In the genomic region with DNA sequence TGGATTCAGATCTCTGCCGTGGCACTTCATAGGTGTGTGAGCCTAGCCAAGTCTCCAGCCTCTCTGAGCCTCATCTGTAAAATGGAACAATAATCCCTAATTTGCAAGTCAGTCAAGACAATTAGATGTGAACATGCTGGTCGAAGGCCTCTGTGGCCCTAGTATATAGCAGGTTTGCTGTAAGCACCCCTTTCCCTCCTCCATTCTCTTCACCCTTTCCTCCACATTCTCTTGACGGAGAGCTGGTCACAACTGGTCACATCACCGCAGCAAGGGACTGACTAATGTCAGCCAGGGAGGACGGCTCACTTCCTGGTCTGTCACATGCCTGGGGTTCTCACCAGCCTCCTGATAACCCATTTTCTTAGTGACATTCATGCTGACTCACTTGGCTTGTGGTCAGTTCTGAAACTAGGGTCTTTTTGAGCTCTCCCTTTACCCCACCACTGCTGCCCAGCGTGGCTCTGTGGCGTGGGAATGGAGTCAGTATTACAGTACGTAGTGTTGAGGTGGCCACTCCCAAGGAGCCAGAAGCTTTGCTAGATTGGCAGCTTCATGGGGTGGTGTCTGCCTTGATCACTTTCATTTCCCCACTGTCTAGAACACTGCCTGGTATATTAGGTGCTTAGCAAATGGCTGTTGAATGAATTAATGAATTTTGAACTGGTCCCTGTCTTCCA, we compare ENCODE assay signal across 8 cellular contexts. TPM values are rescaled to one million over a fixed set of nuclear protein-coding genes. Genes with fewer than 3 reads are reported as not detected.
A peak's percentile ranks its signal among the peaks of the same experiment; 100 is the strongest.
DNase-seq lines count a peak whose midpoint lies in the region; ATAC-seq and TF ChIP-seq lines count a peak whose summit lies in the region.

No MANE protein-coding gene starts in this region.

- H3K9me3 Mint-ChIP-seq in naive thymus-derived CD4-positive, alpha-beta T cell: no peaks in the 10 kb centered on the region

- no peaks in the 10 kb centered on the region for H3K9me2 ChIP-seq in MM.1S (replicated peaks; ENCODE audit: insufficient read depth, low read length)

- no peaks in the 10 kb centered on the region for H3F3A ChIP-seq in MM.1S (ENCODE audit: insufficient read depth, low read length)

- peaks cover 6% of the 10 kb centered on the region for H3K9me3 ChIP-seq in AG04450 (ENCODE audit: control insufficient read depth, insufficient read depth, low read length)
- H3K9me3 ChIP-seq in naive thymus-derived CD4-positive, alpha-beta T cell (ENCODE audit: control insufficient read depth in 2 of 3, low read length in 3 of 3): no peaks in the 10 kb centered on the region
- no peaks in the 10 kb centered on the region for H3K9me3 ChIP-seq in MM.1S (replicated peaks; ENCODE audit: insufficient read depth, low read length)

- intact Hi-C loops in naive thymus-derived CD4-positive, alpha-beta T cell (cut with micrococcal nuclease): no loop called here

- H3K4me1 Mint-ChIP-seq in naive thymus-derived CD4-positive, alpha-beta T cell: peaks cover 5 to 24% (median 10%) of the 10 kb centered on the region in 7 donors

- H3K4me3 Mint-ChIP-seq in naive thymus-derived CD4-positive, alpha-beta T cell: no peak overlapping the region

- POLR2A ChIA-PET in AG04450 (lab: Yijun Ruan, JAX): interaction anchor here (0.6 kb wide), 1 partner anchor 269 kb away, joined by 5 read pairs; no protein-coding TSS in a partner anchor
- POLR2A ChIA-PET in naive thymus-derived CD4-positive, alpha-beta T cell (lab: Charles Lee): no interaction called here

- peaks cover 98% of the 10 kb centered on the region for H3K79me2 ChIP-seq in MM.1S (ENCODE audit: low read length)

- H3K36me3 ChIP-seq in naive thymus-derived CD4-positive, alpha-beta T cell (ENCODE audit: control insufficient read depth in 2 of 3, insufficient read depth in 3 of 3, low read length in 3 of 3): no peaks in the 10 kb centered on the region
- H3K36me3 ChIP-seq in MM.1S (replicated peaks; ENCODE audit: insufficient read depth, low read length): 0 out of 2 replicates have a peak, but pooled peaks cover 3% of the 10 kb centered on the region

- no peak overlapping the region for H2AFZ ChIP-seq in MM.1S (ENCODE audit: low read length)

- H3K27me3 ChIP-seq in AG04450 (ENCODE audit: control insufficient read depth, insufficient read depth, low read length) (no peaks in the 10 kb centered on the region), MM.1S (replicated peaks; ENCODE audit: insufficient read depth, low read length) (no peaks in the 10 kb centered on the region)
- no peaks in the 10 kb centered on the region for H3K27me3 ChIP-seq in naive thymus-derived CD4-positive, alpha-beta T cell (ENCODE audit: control insufficient read depth in 2 of 2, insufficient read depth in 2 of 2, low read length in 2 of 2)

- DNase-seq in AG04450 (ENCODE audit: low read depth, low spot score) (no peak), amniotic epithelial cell (ENCODE audit: low read depth) (peak; percentile 61), putamen (ENCODE audit: low spot score) (no peak), MM.1S (no peak), medulla oblongata (ENCODE audit: extremely low spot score) (no peak)
- DNase-seq in naive thymus-derived CD4-positive, alpha-beta T cell: no peak

- H3K36me3 Mint-ChIP-seq in naive thymus-derived CD4-positive, alpha-beta T cell: peaks cover 0 to 20% (median 0%) of the 10 kb centered on the region in 5 donors

- H3K27ac Mint-ChIP-seq in naive thymus-derived CD4-positive, alpha-beta T cell: peak overlapping the region in 6 of 9 donors; percentile 9 to 59 (median 35)

- H3K27ac ChIP-seq in AG04450 (ENCODE audit: low read depth, low read length): peak overlapping the region; percentile 31
- no peak overlapping the region for H3K27ac ChIP-seq in naive thymus-derived CD4-positive, alpha-beta T cell (ENCODE audit: low read depth, low read length)
- no peak overlapping the region for H3K27ac ChIP-seq in MM.1S (ENCODE audit: low read length)

- TF ChIP-seq CTCF in AG04450 (IDR thresholded peaks at IDR 0.05; ENCODE audit: low read depth, low read length) (no peak), MM.1S (IDR thresholded peaks at IDR 0.05; ENCODE audit: low read length) (no peak)

- no peak overlapping the region for H3K4me2 ChIP-seq in MM.1S (ENCODE audit: low read depth, low read length)

- no peak overlapping the region for H3K4me3 ChIP-seq in AG04450 (ENCODE audit: low read depth, low read length)
- H3K4me3 ChIP-seq in naive thymus-derived CD4-positive, alpha-beta T cell (ENCODE audit: low read length): no peak overlapping the region
- no peak overlapping the region for H3K4me3 ChIP-seq in MM.1S (ENCODE audit: low read length)

- peaks cover 32% of the 10 kb centered on the region for H4K20me1 ChIP-seq in MM.1S (ENCODE audit: insufficient read depth, low read length)

- peak; percentile 74 for ATAC-seq in GM19035 (IDR thresholded peaks at IDR 0.05; ENCODE audit: unreplicated experiment)
- peak; percentile 88 for ATAC-seq in HG03342 (IDR thresholded peaks at IDR 0.05; ENCODE audit: unreplicated experiment)
- peak; percentile 87 for ATAC-seq in naive thymus-derived CD4-positive, alpha-beta T cell

- no peaks in the 10 kb centered on the region for H3K4me1 ChIP-seq in naive thymus-derived CD4-positive, alpha-beta T cell (ENCODE audit: control insufficient read depth in 2 of 2, insufficient read depth in 2 of 2, low read length in 2 of 2)
- H3K4me1 ChIP-seq in MM.1S (ENCODE audit: low read length): peaks cover 6% of the 10 kb centered on the region

- CTCF ChIA-PET in AG04450 (lab: Charles Lee): interaction anchor here (1.0 to 1.3 kb wide), 2 partner anchors 9 to 13 kb away, joined by 3 to 5 read pairs; no protein-coding TSS in a partner anchor
- CTCF ChIA-PET in naive thymus-derived CD4-positive, alpha-beta T cell (lab: Charles Lee): no interaction called here

- no peaks in the 10 kb centered on the region for H3K27me3 Mint-ChIP-seq in naive thymus-derived CD4-positive, alpha-beta T cell

- no peak overlapping the region for H3K9ac ChIP-seq in MM.1S (ENCODE audit: low read length)

RNA-seq across cellular contexts. Expression of a gene that starts 47.8 kb away (rescaled TPM):
- polyA plus RNA-seq in AG04450 (2011; rRNA removed): 137 and 177 TPM in 2 replicates
- 230 and 322 TPM in 2 replicates for polyA minus RNA-seq in AG04450 (2011; rRNA and poly(A)+ RNA removed)
- total RNA-seq in naive thymus-derived CD4-positive, alpha-beta T cell: 10 to 100 TPM; 44.4 to 71.3 (median 53.5) TPM
- polyA plus RNA-seq in naive thymus-derived CD4-positive, alpha-beta T cell: 10 to 100 TPM; 18.3 to 18.9 TPM
